23 cellular contexts compared by ENCODE assay signal in the genomic region with DNA sequence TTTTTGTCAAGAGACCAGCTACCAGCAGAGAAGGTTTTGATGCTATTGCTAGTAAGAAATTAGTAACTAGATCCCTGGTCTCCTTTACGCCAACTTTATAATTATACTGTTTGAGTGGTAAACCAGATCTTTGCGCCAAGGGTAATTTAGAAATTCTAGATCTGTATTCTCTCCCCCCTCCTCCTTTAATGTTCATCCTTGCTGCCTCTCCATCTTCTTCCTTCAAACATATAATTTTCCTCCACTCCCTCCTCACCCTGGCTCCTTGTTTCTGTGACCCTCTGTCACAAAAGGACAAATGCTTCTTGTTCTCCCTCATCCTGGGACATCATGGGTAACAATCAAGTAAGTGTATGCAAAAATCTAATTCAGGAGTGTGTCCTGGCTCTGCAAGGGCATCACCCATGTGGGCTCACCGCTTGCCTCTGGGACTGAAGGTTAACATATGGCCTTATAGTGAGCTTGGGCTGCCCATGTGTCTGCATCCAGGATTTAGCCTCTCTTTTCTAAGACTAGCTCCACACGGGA.
"Had no signal": no experiment of that assay in that cellular context is flagged by ENCODE, and none has a peak within 500 bp of the region (broad histone marks: within the 10 kb centered on the region; RNA-seq: fewer than 3 reads in every experiment).

No MANE protein-coding gene starts in this region.

- H3K4me3 ChIP-seq: gastrocnemius medialis, sigmoid colon, tibial nerve had no signal

- H3K9ac ChIP-seq: parathyroid adenoma had no signal

- H3K27ac ChIP-seq: gastrocnemius medialis, parathyroid adenoma, sigmoid colon had no signal

- H3K27ac Mint-ChIP-seq: activated B cell treated with CpG ODN at 0.5 μM for 24 hours; activated CD4-positive, alpha-beta memory T cell treated with anti-CD3 and anti-CD28 coated beads, Interleukin-2, amount 10 ng/mL, durations not matched to agents 7 days and 5 days; activated naive CD8-positive, alpha-beta T cell treated with anti-CD3 and anti-CD28 coated beads for 36 hours; activated T-helper 17 cell treated with anti-CD3 and anti-CD28 coated beads, Interleukin-2, amount 50 U/mL, for 72 hours; dendritic cell treated with granulocyte-macrophage colony-stimulating factor and Interleukin-4, amounts not matched to agents 40 ng/mL and 50 ng/mL, for 4 days; memory B cell; naive thymus-derived CD8-positive, alpha-beta T cell; stimulated activated effector memory CD8-positive, alpha-beta T cell treated with anti-CD3 and anti-CD28 coated beads, Interleukin-12 subunit alpha, Interleukin-12 subunit beta, amount 100 ng/mL, for 72 hours; T-helper 2 cell treated with Interferon-gamma antibody and Interleukin-4, amounts not matched to agents 5 μg/mL and 100 μg/mL, for 36 hours had no signal

- H3K79me2 ChIP-seq: parathyroid adenoma had no signal

- ATAC-seq: activated T-helper 17 cell treated with anti-CD3 and anti-CD28 coated beads, Interleukin-2, amount 50 U/mL, for 72 hours; esophagus mucosa; gastrocnemius medialis; naive thymus-derived CD8-positive, alpha-beta T cell; stimulated activated effector memory CD8-positive, alpha-beta T cell treated with anti-CD3 and anti-CD28 coated beads, Interleukin-12 subunit alpha, Interleukin-12 subunit beta, amount 100 ng/mL, for 72 hours had no signal

- H3K36me3 Mint-ChIP-seq: activated naive CD8-positive, alpha-beta T cell treated with anti-CD3 and anti-CD28 coated beads for 36 hours; memory B cell; naive thymus-derived CD8-positive, alpha-beta T cell; stimulated activated effector memory CD8-positive, alpha-beta T cell treated with anti-CD3 and anti-CD28 coated beads, Interleukin-12 subunit alpha, Interleukin-12 subunit beta, amount 100 ng/mL, for 72 hours had no signal

- DNase-seq: activated B cell treated with CpG ODN at 0.5 μM for 24 hours; activated CD4-positive, alpha-beta memory T cell treated with anti-CD3 and anti-CD28 coated beads, Interleukin-2, amount 10 ng/mL, durations not matched to agents 7 days and 5 days; activated CD4-positive, alpha-beta T cell treated with anti-CD3 and anti-CD28 coated beads for 48 hours; activated naive CD4-positive, alpha-beta T cell; activated naive CD8-positive, alpha-beta T cell treated with anti-CD3 and anti-CD28 coated beads for 36 hours; activated T-cell treated with anti-CD3 and anti-CD28 coated beads, Interleukin-2, amount 50 U/mL, for 1 hour; amniotic stem cell; effector CD8-positive, alpha-beta T cell; gastrocnemius medialis; head of caudate nucleus; left ventricle myocardium superior; naive thymus-derived CD8-positive, alpha-beta T cell; sigmoid colon; stimulated activated CD4-positive, alpha-beta T cell treated with anti-CD3 and anti-CD28 coated beads, Interleukin-4, amount 100 ng/mL, for 24 hours; SW 1271 had no signal

- H3K9me3 Mint-ChIP-seq: activated B cell treated with CpG ODN at 0.5 μM for 24 hours; activated CD4-positive, alpha-beta memory T cell treated with anti-CD3 and anti-CD28 coated beads, Interleukin-2, amount 10 ng/mL, durations not matched to agents 7 days and 5 days; activated naive CD8-positive, alpha-beta T cell treated with anti-CD3 and anti-CD28 coated beads for 36 hours; activated T-helper 17 cell treated with anti-CD3 and anti-CD28 coated beads, Interleukin-2, amount 50 U/mL, for 72 hours; memory B cell; stimulated activated effector memory CD8-positive, alpha-beta T cell treated with anti-CD3 and anti-CD28 coated beads, Interleukin-12 subunit alpha, Interleukin-12 subunit beta, amount 100 ng/mL, for 72 hours; T-helper 2 cell treated with Interferon-gamma antibody and Interleukin-4, amounts not matched to agents 5 μg/mL and 100 μg/mL, for 36 hours had no signal

- H3K4me1 Mint-ChIP-seq: activated B cell treated with CpG ODN at 0.5 μM for 24 hours; activated CD4-positive, alpha-beta memory T cell treated with anti-CD3 and anti-CD28 coated beads, Interleukin-2, amount 10 ng/mL, durations not matched to agents 7 days and 5 days; activated naive CD8-positive, alpha-beta T cell treated with anti-CD3 and anti-CD28 coated beads for 36 hours; activated T-helper 17 cell treated with anti-CD3 and anti-CD28 coated beads, Interleukin-2, amount 50 U/mL, for 72 hours; memory B cell; stimulated activated effector memory CD8-positive, alpha-beta T cell treated with anti-CD3 and anti-CD28 coated beads, Interleukin-12 subunit alpha, Interleukin-12 subunit beta, amount 100 ng/mL, for 72 hours had no signal

- H2AFZ ChIP-seq: parathyroid adenoma had no signal

- H3K27me3 ChIP-seq: gastrocnemius medialis, sigmoid colon, tibial nerve had no signal

- H3K9me3 ChIP-seq: gastrocnemius medialis, sigmoid colon, tibial nerve had no signal

- H3K27me3 Mint-ChIP-seq: activated CD4-positive, alpha-beta memory T cell treated with anti-CD3 and anti-CD28 coated beads, Interleukin-2, amount 10 ng/mL, durations not matched to agents 7 days and 5 days; memory B cell had no signal

- H3K4me3 Mint-ChIP-seq: activated B cell treated with CpG ODN at 0.5 μM for 24 hours; activated CD4-positive, alpha-beta memory T cell treated with anti-CD3 and anti-CD28 coated beads, Interleukin-2, amount 10 ng/mL, durations not matched to agents 7 days and 5 days; activated naive CD8-positive, alpha-beta T cell treated with anti-CD3 and anti-CD28 coated beads for 36 hours; activated T-helper 17 cell treated with anti-CD3 and anti-CD28 coated beads, Interleukin-2, amount 50 U/mL, for 72 hours; dendritic cell treated with granulocyte-macrophage colony-stimulating factor and Interleukin-4, amounts not matched to agents 40 ng/mL and 50 ng/mL, for 4 days; memory B cell; naive thymus-derived CD8-positive, alpha-beta T cell; stimulated activated effector memory CD8-positive, alpha-beta T cell treated with anti-CD3 and anti-CD28 coated beads, Interleukin-12 subunit alpha, Interleukin-12 subunit beta, amount 100 ng/mL, for 72 hours; T-helper 2 cell treated with Interferon-gamma antibody and Interleukin-4, amounts not matched to agents 5 μg/mL and 100 μg/mL, for 36 hours had no signal

- H3K36me3 ChIP-seq: gastrocnemius medialis, sigmoid colon, tibial nerve had no signal

- H3K4me1 ChIP-seq: parathyroid adenoma, sigmoid colon had no signal
